In genomic region chr15:27820722-27821121, GRCh38 we compare ENCODE assay signal across 33 cellular contexts.
"Had no signal": no experiment of that assay in that cellular context is flagged by ENCODE, and none has a peak within 500 bp of the region (broad histone marks: within the 10 kb centered on the region; RNA-seq: fewer than 3 reads in every experiment).

No MANE protein-coding gene starts in this region.

- H3K27ac ChIP-seq: brain microvascular endothelial cell, coronary artery, dorsolateral prefrontal cortex, gastroesophageal sphincter, heart right ventricle, hepatocyte, VCaP had no signal

- H3K4me1 ChIP-seq: gastroesophageal sphincter, heart right ventricle had no signal

- H2AFZ ChIP-seq: hepatocyte had no signal

- H3K36me3 Mint-ChIP-seq: activated naive CD8-positive, alpha-beta T cell; T-cell had no signal

- H3K27me3 ChIP-seq: brain microvascular endothelial cell, dorsolateral prefrontal cortex, gastroesophageal sphincter, heart right ventricle, hepatocyte had no signal

- H3K4me3 ChIP-seq: coronary artery, dorsolateral prefrontal cortex, gastroesophageal sphincter, heart right ventricle, hepatocyte had no signal

- DNase-seq: activated CD4-positive, alpha-beta memory T cell treated with anti-CD3 and anti-CD28 coated beads, Interleukin-2, amount 10 ng/mL, durations not matched to agents 7 days and 5 days; activated CD4-positive, alpha-beta T cell treated with anti-CD3 and anti-CD28 coated beads for 1 hour; activated CD4-positive, alpha-beta T cell treated with anti-CD3 and anti-CD28 coated beads for 4 hours; activated CD4-positive, alpha-beta T cell treated with anti-CD3 and anti-CD28 coated beads, Interleukin-2, amount 10 ng/mL, durations not matched to agents 7 days and 5 days; activated CD4-positive, alpha-beta T cell treated with anti-CD3 and anti-CD28 coated beads, Interleukin-2, amount 50 U/mL, for 4 hours; activated CD8-positive, alpha-beta memory T cell treated with anti-CD3 and anti-CD28 coated beads, Interleukin-2, amount 50 U/mL, for 48 hours; activated effector memory CD4-positive, alpha-beta T cell treated with Interleukin-2 at 50 U/mL for 16 hours; activated gamma-delta T cell treated with Interleukin-2 at 50 U/mL for 16 hours; activated naive CD4-positive, alpha-beta T cell treated with anti-CD3 and anti-CD28 coated beads, Interleukin-2, amount 50 U/mL, for 16 hours; activated naive CD4-positive, alpha-beta T cell treated with Interleukin-2 at 50 U/mL for 16 hours; activated T-cell treated with anti-CD3 and anti-CD28 coated beads for 4 hours; activated T-cell treated with anti-CD3 and anti-CD28 coated beads, Interleukin-2, amount 50 U/mL, for 24 hours; amniotic stem cell; anterior cingulate cortex; dorsolateral prefrontal cortex; effector memory CD4-positive, alpha-beta T cell; endodermal cell; foreskin melanocyte; heart right ventricle; T-cell; T1000 had no signal

- ATAC-seq: activated T-helper 17 cell treated with anti-CD3 and anti-CD28 coated beads, Interleukin-2, amount 50 U/mL, for 72 hours; esophagus mucosa; gastroesophageal sphincter; heart right ventricle; T-cell; WTC11 had no signal

- H3K27me3 Mint-ChIP-seq: activated CD4-positive, alpha-beta memory T cell treated with anti-CD3 and anti-CD28 coated beads, Interleukin-2, amount 10 ng/mL, durations not matched to agents 7 days and 5 days; activated CD4-positive, alpha-beta T cell treated with anti-CD3 and anti-CD28 coated beads, Interleukin-2, amount 10 ng/mL, durations not matched to agents 7 days and 5 days; activated naive CD8-positive, alpha-beta T cell; activated T-helper 17 cell treated with anti-CD3 and anti-CD28 coated beads, Interleukin-2, amount 50 U/mL, for 72 hours; central memory CD8-positive, alpha-beta T cell; dendritic cell treated with granulocyte-macrophage colony-stimulating factor and Interleukin-4, amounts not matched to agents 40 ng/mL and 50 ng/mL, for 4 days had no signal

- H3K79me2 ChIP-seq: hepatocyte had no signal

- H3K4me1 Mint-ChIP-seq: activated CD4-positive, alpha-beta memory T cell treated with anti-CD3 and anti-CD28 coated beads, Interleukin-2, amount 10 ng/mL, durations not matched to agents 7 days and 5 days; activated CD4-positive, alpha-beta T cell treated with anti-CD3 and anti-CD28 coated beads, Interleukin-2, amount 10 ng/mL, durations not matched to agents 7 days and 5 days; activated T-helper 17 cell treated with anti-CD3 and anti-CD28 coated beads, Interleukin-2, amount 50 U/mL, for 72 hours; central memory CD8-positive, alpha-beta T cell; endodermal cell; T-cell; WTC11 had no signal

- H3K27ac Mint-ChIP-seq: activated CD4-positive, alpha-beta memory T cell treated with anti-CD3 and anti-CD28 coated beads, Interleukin-2, amount 10 ng/mL, durations not matched to agents 7 days and 5 days; activated CD4-positive, alpha-beta T cell treated with anti-CD3 and anti-CD28 coated beads, Interleukin-2, amount 10 ng/mL, durations not matched to agents 7 days and 5 days; activated naive CD8-positive, alpha-beta T cell; activated T-cell treated with anti-CD3 and anti-CD28 coated beads, Interleukin-2, amount 50 U/mL, for 24 hours; activated T-helper 17 cell treated with anti-CD3 and anti-CD28 coated beads, Interleukin-2, amount 50 U/mL, for 72 hours; dendritic cell treated with granulocyte-macrophage colony-stimulating factor and Interleukin-4, amounts not matched to agents 40 ng/mL and 50 ng/mL, for 4 days; endodermal cell; T-cell; T-helper 1 cell treated with Interleukin-12 subunit alpha and Interleukin-12 subunit beta and Interleukin-4 antibody, amounts not matched to agents 30 μg/mL and 1 μg/mL, for 36 hours; WTC11 had no signal

- H3K36me3 ChIP-seq: brain microvascular endothelial cell, gastroesophageal sphincter, heart right ventricle had no signal

- H3K4me3 Mint-ChIP-seq: activated CD4-positive, alpha-beta memory T cell treated with anti-CD3 and anti-CD28 coated beads, Interleukin-2, amount 10 ng/mL, durations not matched to agents 7 days and 5 days; activated CD4-positive, alpha-beta T cell treated with anti-CD3 and anti-CD28 coated beads, Interleukin-2, amount 10 ng/mL, durations not matched to agents 7 days and 5 days; activated naive CD8-positive, alpha-beta T cell; activated T-cell treated with anti-CD3 and anti-CD28 coated beads, Interleukin-2, amount 50 U/mL, for 24 hours; activated T-helper 17 cell treated with anti-CD3 and anti-CD28 coated beads, Interleukin-2, amount 50 U/mL, for 72 hours; central memory CD8-positive, alpha-beta T cell; dendritic cell treated with granulocyte-macrophage colony-stimulating factor and Interleukin-4, amounts not matched to agents 40 ng/mL and 50 ng/mL, for 4 days; endodermal cell; T-cell; T-helper 1 cell treated with Interleukin-12 subunit alpha and Interleukin-12 subunit beta and Interleukin-4 antibody, amounts not matched to agents 30 μg/mL and 1 μg/mL, for 36 hours; WTC11 had no signal

- H3K4me2 ChIP-seq: hepatocyte had no signal
